14 cellular contexts compared by ENCODE assay signal in genomic region chr2:190786404-190787166, GRCh38.
A peak's percentile ranks its signal among the peaks of the same experiment; 100 is the strongest.
DNase-seq lines count a peak whose midpoint lies in the region; ATAC-seq, FAIRE-seq and TF ChIP-seq lines count a peak whose summit lies in the region.
"Had no signal": no experiment of that assay in that cellular context is flagged by ENCODE, and none has a peak within 500 bp of the region (broad histone marks: within the 10 kb centered on the region; RNA-seq: fewer than 3 reads in every experiment).

No MANE protein-coding gene starts in this region.

- H3K27me3 Mint-ChIP-seq in HFFc6 (ENCODE audit: insufficient read depth) = no peaks in the 10 kb centered on the region; the same call in none of the 2 replicates

- H3K79me2 ChIP-seq in keratinocyte (ENCODE audit: control insufficient read depth, insufficient read depth, low read length) = no peaks in the 10 kb centered on the region

- H2AFZ ChIP-seq in keratinocyte (ENCODE audit: control insufficient read depth, low read length) = peak overlapping the region; percentile 44

- no peaks in the 10 kb centered on the region for H3K36me3 ChIP-seq in keratinocyte (ENCODE audit: control insufficient read depth in 2 of 2, extremely low read depth in 1 of 2, insufficient read depth in 2 of 2, low read length in 2 of 2)
- H3K36me3 ChIP-seq: brain microvascular endothelial cell had no signal

- dilution Hi-C loops in keratinocyte (cut with MboI; ENCODE audit: extremely low pct_ligation_motif_present, low sequenced_read_pairs) = no loop called here

- peaks cover 9% of the 10 kb centered on the region; the same call in 1 of the 2 replicates for H3K36me3 Mint-ChIP-seq in HFFc6 (ENCODE audit: low read depth)

- no peak for TF ChIP-seq CTCF in HFFc6 (IDR thresholded peaks at IDR 0.05)
- no peak for TF ChIP-seq CTCF in keratinocyte (optimal IDR thresholded peaks at IDR 0.05 in 1 of 3, IDR thresholded peaks at IDR 0.05 in 1 of 3, conservative IDR thresholded peaks at IDR 0.05 in 1 of 3; ENCODE audit: extremely low read depth in 1 of 3, insufficient read depth in 2 of 3, low read length in 3 of 3)

- no peak overlapping the region for H3K9ac ChIP-seq in keratinocyte (ENCODE audit: control insufficient read depth, extremely low read depth, insufficient read depth, low read length)

- no peak overlapping the region for H3K4me3 Mint-ChIP-seq in HFFc6
- H3K4me3 Mint-ChIP-seq: activated CD8-positive, alpha-beta T cell treated with anti-CD3 and anti-CD28 coated beads for 36 hours had no signal

- DNase-seq in HFFc6 (peak; percentile 18), RCC 7860 (ENCODE audit: low spot score) (no peak), keratinocyte (ENCODE audit: low read depth, low spot score) (no peak), retina (peak; percentile 49), HK-2 (ENCODE audit: unreplicated experiment) (no peak)
- DNase-seq in activated effector memory CD4-positive, alpha-beta T cell treated with anti-CD3 and anti-CD28 coated beads, Interleukin-2, amount 50 U/mL, for 16 hours = no peak
- DNase-seq: activated CD8-positive, alpha-beta T cell treated with anti-CD3 and anti-CD28 coated beads for 36 hours; activated gamma-delta T cell; brain microvascular endothelial cell; effector memory CD4-positive, alpha-beta T cell; IMR-90; stimulated activated CD4-positive, alpha-beta T cell treated with anti-CD3 and anti-CD28 coated beads, Interleukin-4, amount 100 ng/mL, for 24 hours had no signal

- peak; percentile 47 for FAIRE-seq in RCC 7860 (lab: Jason Lieb, UNC)
- FAIRE-seq in keratinocyte (lab: Jason Lieb, UNC) = peak; percentile 58
- FAIRE-seq: GM19239 had no signal

- no peak for ATAC-seq in GM21576 (IDR thresholded peaks at IDR 0.05; ENCODE audit: unreplicated experiment)
- ATAC-seq: activated CD8-positive, alpha-beta T cell treated with anti-CD3 and anti-CD28 coated beads for 36 hours had no signal

- H3K4me3 ChIP-seq in keratinocyte (ENCODE audit: control insufficient read depth in 2 of 3, extremely low read depth in 1 of 3, insufficient read depth in 2 of 3, low read depth in 1 of 3, low read length in 3 of 3) = no peak overlapping the region

- H3K27ac ChIP-seq in keratinocyte (ENCODE audit: control insufficient read depth, insufficient read depth, low read length) = peak overlapping the region; percentile 30
- H3K27ac ChIP-seq: brain microvascular endothelial cell had no signal

- H3K27ac Mint-ChIP-seq in HFFc6 = no peak overlapping the region
- H3K27ac Mint-ChIP-seq: activated CD8-positive, alpha-beta T cell treated with anti-CD3 and anti-CD28 coated beads for 36 hours had no signal

- H3K4me2 ChIP-seq in keratinocyte (ENCODE audit: control insufficient read depth, extremely low read depth, insufficient read depth, low read depth, low read length) = peak overlapping the region; percentile 57

- no peaks in the 10 kb centered on the region for H4K20me1 ChIP-seq in keratinocyte (ENCODE audit: control insufficient read depth, extremely low read depth, insufficient read depth, low read length)

- H3K27me3 ChIP-seq in keratinocyte (ENCODE audit: control insufficient read depth, extremely low read depth, insufficient read depth, low read length) = no peaks in the 10 kb centered on the region
- H3K27me3 ChIP-seq: brain microvascular endothelial cell had no signal

- no peaks in the 10 kb centered on the region for H3K9me1 ChIP-seq in keratinocyte (ENCODE audit: control insufficient read depth, extremely low read depth, insufficient read depth, low read length)

- H3K4me1 ChIP-seq in keratinocyte (ENCODE audit: control insufficient read depth, extremely low read depth, insufficient read depth, low read length) = peaks cover 20% of the 10 kb centered on the region

- H3K9me3 ChIP-seq in keratinocyte (ENCODE audit: control insufficient read depth, low read depth, low read length) = no peaks in the 10 kb centered on the region

- H3K4me1 Mint-ChIP-seq in HFFc6 (ENCODE audit: low read depth) = peaks cover 26% of the 10 kb centered on the region

- H3K9me3 Mint-ChIP-seq in HFFc6 = no peaks in the 10 kb centered on the region

Comparison
In these comparisons a context has a peak if more than half of its experiments do, and no peak if none do; other contexts are left out.
1. DNase-seq: peak in HFFc6 (single experiment) and retina (single experiment); none in RCC 7860 (single experiment), keratinocyte (single experiment), HK-2 (single experiment) and activated effector memory CD4-positive, alpha-beta T cell treated with anti-CD3 and anti-CD28 coated beads, Interleukin-2, amount 50 U/mL, for 16 hours (single experiment).